31 cellular contexts compared by ENCODE assay signal in the genomic region with DNA sequence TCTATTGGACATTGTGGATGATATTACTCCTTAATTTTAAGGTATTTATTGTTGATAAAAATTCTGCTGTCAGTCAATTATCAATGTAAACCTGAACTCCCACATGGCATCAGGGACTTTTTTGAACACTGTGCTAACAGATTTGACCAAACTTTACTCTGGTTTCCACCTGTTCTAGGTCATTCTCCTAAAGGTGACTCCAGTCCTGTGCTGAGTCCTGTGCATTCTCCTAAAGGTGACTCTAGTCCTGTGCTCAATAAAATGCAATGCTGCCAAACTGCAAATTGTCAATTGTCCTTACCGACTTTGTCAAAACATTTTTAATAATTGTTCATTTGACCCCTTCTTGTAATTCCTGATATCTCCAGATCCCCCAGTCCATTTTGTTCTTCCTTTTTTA.
"Had no signal": no experiment of that assay in that cellular context is flagged by ENCODE, and none has a peak within 500 bp of the region (broad histone marks: within the 10 kb centered on the region; RNA-seq: fewer than 3 reads in every experiment).

No MANE protein-coding gene starts in this region.

- H3K4me1 Mint-ChIP-seq: naive thymus-derived CD8-positive, alpha-beta T cell; nephron progenitor cell; stimulated activated naive B cell treated with anti-CD40 and anti-IgM and Interleukin-4, amounts not matched to agents 10 μg/mL and 1 μg/mL and 100 μg/mL, for 72 hours had no signal

- H3K27ac ChIP-seq: ovary, parathyroid adenoma, psoas muscle, skin epidermis, spleen, stomach, thoracic aorta, thyroid gland, tibial nerve, upper lobe of left lung, vagina had no signal

- FAIRE-seq: urothelium cell line had no signal

- H3K36me3 ChIP-seq: ovary, spleen, stomach, thoracic aorta, thyroid gland, tibial nerve, upper lobe of left lung, vagina had no signal

- H3K79me2 ChIP-seq: parathyroid adenoma had no signal

- H3K9me3 Mint-ChIP-seq: nephron progenitor cell; stimulated activated naive B cell treated with anti-CD40 and anti-IgM and Interleukin-4, amounts not matched to agents 10 μg/mL and 1 μg/mL and 100 μg/mL, for 72 hours had no signal

- H3K9me3 ChIP-seq: ovary, psoas muscle, stomach, thoracic aorta, thyroid gland, upper lobe of left lung, vagina had no signal

- ATAC-seq: naive thymus-derived CD8-positive, alpha-beta T cell; natural killer cell treated with Interleukin-12 subunit alpha and Interleukin-12 subunit beta and Interleukin-15 and Interleukin-18, amount 100 ng/mL, for 72 hours; psoas muscle; right cardiac atrium; sciatic nerve; stimulated activated naive B cell treated with anti-CD40 and anti-IgM and Interleukin-4, amounts not matched to agents 10 μg/mL and 1 μg/mL and 100 μg/mL, for 72 hours had no signal

- H2AFZ ChIP-seq: parathyroid adenoma had no signal

- H3K4me3 ChIP-seq: ovary, psoas muscle, skin epidermis, smooth muscle cell, spleen, stomach, thoracic aorta, thyroid gland, tibial nerve, upper lobe of left lung, vagina had no signal

- H3K4me2 ChIP-seq: smooth muscle cell had no signal

- H3K4me3 Mint-ChIP-seq: naive thymus-derived CD8-positive, alpha-beta T cell; natural killer cell treated with Interleukin-12 subunit alpha and Interleukin-12 subunit beta and Interleukin-15 and Interleukin-18, amount 100 ng/mL, for 72 hours; nephron progenitor cell; neural crest cell; stimulated activated naive B cell treated with anti-CD40 and anti-IgM and Interleukin-4, amounts not matched to agents 10 μg/mL and 1 μg/mL and 100 μg/mL, for 72 hours; stimulated activated naive CD8-positive, alpha-beta T cell treated with anti-CD3 and anti-CD28 coated beads, Interleukin-15, Interleukin-2, amounts not matched to agents 100 ng/mL and 50 ng/mL, for 24 hours had no signal

- H3K27ac Mint-ChIP-seq: naive thymus-derived CD8-positive, alpha-beta T cell; natural killer cell treated with Interleukin-12 subunit alpha and Interleukin-12 subunit beta and Interleukin-15 and Interleukin-18, amount 100 ng/mL, for 72 hours; nephron progenitor cell; progenitor cell of endocrine pancreas; stimulated activated naive B cell treated with anti-CD40 and anti-IgM and Interleukin-4, amounts not matched to agents 10 μg/mL and 1 μg/mL and 100 μg/mL, for 72 hours; stimulated activated naive CD8-positive, alpha-beta T cell treated with anti-CD3 and anti-CD28 coated beads, Interleukin-15, Interleukin-2, amounts not matched to agents 100 ng/mL and 50 ng/mL, for 24 hours had no signal

- H3K9ac ChIP-seq: parathyroid adenoma had no signal

- DNase-seq: naive thymus-derived CD8-positive, alpha-beta T cell; nephron progenitor cell; occipital lobe; ovary; posterior cingulate gyrus; psoas muscle; right cardiac atrium; spleen; stimulated activated CD4-positive, alpha-beta T cell treated with anti-CD3 and anti-CD28 coated beads, Interleukin-12 subunit alpha, Interleukin-12 subunit beta, amount 100 ng/mL, for 4 hours; stimulated activated CD4-positive, alpha-beta T cell treated with anti-CD3 and anti-CD28 coated beads, Interleukin-1b, Interleukin-23, amount 100 ng/mL, for 48 hours; stimulated activated CD4-positive, alpha-beta T cell treated with anti-CD3 and anti-CD28 coated beads, Interleukin-4, amount 100 ng/mL, for 1 hour; stimulated activated CD4-positive, alpha-beta T cell treated with anti-CD3 and anti-CD28 coated beads, Interleukin-4, amount 100 ng/mL, for 4 hours; stimulated activated CD8-positive, alpha-beta memory T cell treated with anti-CD3 and anti-CD28 coated beads, Interleukin-4, amount 100 ng/mL, for 48 hours; stimulated activated naive B cell treated with anti-CD40 and anti-IgM and Interleukin-4, amounts not matched to agents 10 μg/mL and 1 μg/mL and 100 μg/mL, for 72 hours; stimulated activated naive CD4-positive, alpha-beta T cell treated with Interleukin-2 at 50 U/mL for 16 hours; stomach; thyroid gland; trophoblast cell; upper lobe of left lung had no signal

- H3K4me1 ChIP-seq: parathyroid adenoma, psoas muscle, spleen, stomach, thyroid gland, tibial nerve, upper lobe of left lung, vagina had no signal

- H3K27me3 Mint-ChIP-seq: naive thymus-derived CD8-positive, alpha-beta T cell; natural killer cell treated with Interleukin-12 subunit alpha and Interleukin-12 subunit beta and Interleukin-15 and Interleukin-18, amount 100 ng/mL, for 72 hours; stimulated activated naive B cell treated with anti-CD40 and anti-IgM and Interleukin-4, amounts not matched to agents 10 μg/mL and 1 μg/mL and 100 μg/mL, for 72 hours; stimulated activated naive CD8-positive, alpha-beta T cell treated with anti-CD3 and anti-CD28 coated beads, Interleukin-15, Interleukin-2, amounts not matched to agents 100 ng/mL and 50 ng/mL, for 24 hours had no signal

- H3K27me3 ChIP-seq: ovary, spleen, stomach, thyroid gland, tibial nerve, upper lobe of left lung, vagina had no signal

- H3K36me3 Mint-ChIP-seq: naive thymus-derived CD8-positive, alpha-beta T cell; stimulated activated naive B cell treated with anti-CD40 and anti-IgM and Interleukin-4, amounts not matched to agents 10 μg/mL and 1 μg/mL and 100 μg/mL, for 72 hours had no signal
